Comparison of ENCODE assay signal across 13 cellular contexts in genomic region chr3:141544697-141545096, GRCh38. TPM values are rescaled to one million over a fixed set of nuclear protein-coding genes. Genes with fewer than 3 reads are reported as not detected.
DNase-seq lines count a peak whose midpoint lies in the region; TF ChIP-seq lines count a peak whose summit lies in the region.
"Had no signal": no experiment of that assay in that cellular context is flagged by ENCODE, and none has a peak within 500 bp of the region (broad histone marks: within the 10 kb centered on the region; RNA-seq: fewer than 3 reads in every experiment).

No MANE protein-coding gene starts in this region.

- H2BK5ac ChIP-seq in mesenchymal stem cell (ENCODE audit: low read depth, low read length, poor library complexity, severe bottlenecking), result no peak overlapping the region

- H4K91ac ChIP-seq in mesenchymal stem cell (ENCODE audit: low read length), result no peak overlapping the region

- H3K36me3 ChIP-seq in mesenchymal stem cell (ENCODE audit: control insufficient read depth in 1 of 2, insufficient read depth in 2 of 2, low read depth in 1 of 2, low read length in 2 of 2) (peaks cover 3 to 88% of the 10 kb centered on the region in 2 experiments), hepatocyte (replicated peaks; ENCODE audit: insufficient read depth, low read depth) (no peaks in the 10 kb centered on the region)
- H3K36me3 ChIP-seq: prostate gland had no signal

- H3K4me3 ChIP-seq in mesenchymal stem cell (ENCODE audit: insufficient read depth in 1 of 2, low read depth in 1 of 2, low read length in 2 of 2) (no peak overlapping the region), hepatocyte (no peak overlapping the region)
- H3K4me3 ChIP-seq: prostate gland, SJCRH30, testis had no signal

- peak; percentile 74 for DNase-seq in activated CD4-positive, alpha-beta T cell treated with anti-CD3 and anti-CD28 coated beads, Interleukin-2, amount 10 ng/mL, durations not matched to agents 24 days and 14 days
- DNase-seq in activated CD4-positive, alpha-beta T cell treated with anti-CD3 and anti-CD28 coated beads for 1 hour, result no peak
- DNase-seq in KBM-7 (peak; percentile 29), mesenchymal stem cell (peak; percentile 58), amniotic stem cell (lab: John Stamatoyannopoulos, UW) (no peak), HFFc6 (no peak), hepatocyte (ENCODE audit: low spot score) (no peak)
- no peak for DNase-seq in activated T-helper 2 cell treated with anti-CD3 and anti-CD28 coated beads, Interferon-gamma antibody, Interleukin-2, Interleukin-4, amounts not matched to agents 10 μg/mL and 5 μg/mL and 100 μg/mL, durations not matched to agents 14 hours and 24 hours and 36 hours (ENCODE audit: low spot score)
- DNase-seq: activated CD4-positive, CD25-positive, alpha-beta regulatory T cell treated with anti-CD3 and anti-CD28 coated beads, Interleukin-2, amount 50 U/mL, for 72 hours; NCI-H526 treated with DMSO at 0.1 percent for 48 hours; SJCRH30; testis had no signal

- H3K4me1 ChIP-seq in mesenchymal stem cell (ENCODE audit: control insufficient read depth, insufficient read depth, low read depth, low read length) (no peaks in the 10 kb centered on the region), hepatocyte (ENCODE audit: insufficient read depth) (no peaks in the 10 kb centered on the region)
- H3K4me1 ChIP-seq: prostate gland, SJCRH30, testis had no signal

- H3K9me3 ChIP-seq in mesenchymal stem cell (ENCODE audit: control insufficient read depth, low read length) (peaks cover 52% of the 10 kb centered on the region), hepatocyte (ENCODE audit: low read depth) (peaks cover 19% of the 10 kb centered on the region)
- H3K9me3 ChIP-seq: prostate gland, testis had no signal

- H3K27ac ChIP-seq in mesenchymal stem cell (ENCODE audit: low read length, poor library complexity, severe bottlenecking) (no peak overlapping the region), hepatocyte (no peak overlapping the region)
- H3K27ac ChIP-seq: prostate gland, SJCRH30, testis had no signal

- no peaks in the 10 kb centered on the region for H3K9me2 ChIP-seq in hepatocyte (replicated peaks; ENCODE audit: insufficient read depth)

- 98% methylated on average over 6 of the region's 6 CpGs for WGBS in mesenchymal stem cell
- 97% methylated on average over 6 of the region's 6 CpGs for WGBS in hepatocyte (ENCODE audit: low lambda C conversion rate, missing lambda C conversion rate)

- H3K4ac ChIP-seq in mesenchymal stem cell (ENCODE audit: low read depth in 1 of 2, low read length in 2 of 2), result no peak overlapping the region

- no peak overlapping the region for H4K8ac ChIP-seq in mesenchymal stem cell (ENCODE audit: low read length)

- H3K4me3 Mint-ChIP-seq in activated CD4-positive, alpha-beta T cell treated with anti-CD3 and anti-CD28 coated beads, Interleukin-2, amount 10 ng/mL, durations not matched to agents 24 days and 14 days, result peak overlapping the region; percentile 45
- H3K4me3 Mint-ChIP-seq in activated T-helper 2 cell treated with anti-CD3 and anti-CD28 coated beads, Interferon-gamma antibody, Interleukin-2, Interleukin-4, amounts not matched to agents 10 μg/mL and 5 μg/mL and 100 μg/mL, durations not matched to agents 14 hours and 24 hours and 36 hours (ENCODE audit: low read depth), result no peak overlapping the region
- H3K4me3 Mint-ChIP-seq in HFFc6, result no peak overlapping the region

- no peak overlapping the region for H3K9ac ChIP-seq in mesenchymal stem cell (ENCODE audit: low read length)

- H3K23ac ChIP-seq in mesenchymal stem cell (ENCODE audit: low read length in 2 of 2), result no peak overlapping the region

- no peak overlapping the region for H2BK120ac ChIP-seq in mesenchymal stem cell (ENCODE audit: low read depth, low read length)

- no peak overlapping the region for H2BK15ac ChIP-seq in mesenchymal stem cell (ENCODE audit: low read depth, poor library complexity, severe bottlenecking)

- peaks cover 31% of the 10 kb centered on the region for H3K9me3 Mint-ChIP-seq in activated CD4-positive, alpha-beta T cell treated with anti-CD3 and anti-CD28 coated beads, Interleukin-2, amount 10 ng/mL, durations not matched to agents 24 days and 14 days
- H3K9me3 Mint-ChIP-seq in activated T-helper 2 cell treated with anti-CD3 and anti-CD28 coated beads, Interferon-gamma antibody, Interleukin-2, Interleukin-4, amounts not matched to agents 10 μg/mL and 5 μg/mL and 100 μg/mL, durations not matched to agents 14 hours and 24 hours and 36 hours, result peaks cover 65% of the 10 kb centered on the region
- H3K9me3 Mint-ChIP-seq in HFFc6, result peaks cover 53% of the 10 kb centered on the region

- in situ Hi-C loops in KBM-7 (cut with MboI; ENCODE audit: low pct_unique_long_range_greater_than_20kb, low sequenced_read_pairs), result no loop called here

- H3K27me3 ChIP-seq in mesenchymal stem cell (ENCODE audit: control insufficient read depth in 1 of 2, insufficient read depth in 1 of 2, low read length in 2 of 2), result no peaks in the 10 kb centered on the region
- no peaks in the 10 kb centered on the region for H3K27me3 ChIP-seq in hepatocyte
- H3K27me3 ChIP-seq: SJCRH30, testis had no signal

- no peaks in the 10 kb centered on the region for H3K27me3 Mint-ChIP-seq in activated CD4-positive, alpha-beta T cell treated with anti-CD3 and anti-CD28 coated beads, Interleukin-2, amount 10 ng/mL, durations not matched to agents 24 days and 14 days
- H3K27me3 Mint-ChIP-seq in activated T-helper 2 cell treated with anti-CD3 and anti-CD28 coated beads, Interferon-gamma antibody, Interleukin-2, Interleukin-4, amounts not matched to agents 10 μg/mL and 5 μg/mL and 100 μg/mL, durations not matched to agents 14 hours and 24 hours and 36 hours (ENCODE audit: low read depth), result no peaks in the 10 kb centered on the region
- no peaks in the 10 kb centered on the region; the same call in 1 of the 2 replicates for H3K27me3 Mint-ChIP-seq in HFFc6 (ENCODE audit: insufficient read depth)

- intact Hi-C loops in activated CD4-positive, alpha-beta T cell treated with anti-CD3 and anti-CD28 coated beads, Interleukin-2, amount 10 ng/mL, durations not matched to agents 24 days and 14 days (cut with micrococcal nuclease), result no loop called here
- intact Hi-C loops in activated T-helper 2 cell treated with anti-CD3 and anti-CD28 coated beads, Interferon-gamma antibody, Interleukin-2, Interleukin-4, amounts not matched to agents 10 μg/mL and 5 μg/mL and 100 μg/mL, durations not matched to agents 14 hours and 24 hours and 36 hours (cut with micrococcal nuclease), result no loop called here

- H3K18ac ChIP-seq in mesenchymal stem cell (ENCODE audit: low read depth in 1 of 2, low read length in 2 of 2), result no peak overlapping the region

- no peaks in the 10 kb centered on the region for H4K20me1 ChIP-seq in hepatocyte (ENCODE audit: insufficient read depth, poor library complexity, severe bottlenecking)

- H3K14ac ChIP-seq in mesenchymal stem cell (ENCODE audit: low read length in 2 of 2), result no peak overlapping the region

- TF ChIP-seq CTCF in HFFc6 (IDR thresholded peaks at IDR 0.05) (no peak), hepatocyte (IDR thresholded peaks at IDR 0.05; ENCODE audit: poor library complexity) (no peak)

- H3K4me1 Mint-ChIP-seq in activated CD4-positive, alpha-beta T cell treated with anti-CD3 and anti-CD28 coated beads, Interleukin-2, amount 10 ng/mL, durations not matched to agents 24 days and 14 days, result peaks cover 36% of the 10 kb centered on the region
- peaks cover 50% of the 10 kb centered on the region for H3K4me1 Mint-ChIP-seq in activated T-helper 2 cell treated with anti-CD3 and anti-CD28 coated beads, Interferon-gamma antibody, Interleukin-2, Interleukin-4, amounts not matched to agents 10 μg/mL and 5 μg/mL and 100 μg/mL, durations not matched to agents 14 hours and 24 hours and 36 hours (ENCODE audit: low read depth)
- peaks cover 40% of the 10 kb centered on the region for H3K4me1 Mint-ChIP-seq in HFFc6 (ENCODE audit: low read depth)

- no peak overlapping the region for H2BK12ac ChIP-seq in mesenchymal stem cell (ENCODE audit: low read length in 2 of 2)

- H3K4me2 ChIP-seq in mesenchymal stem cell (ENCODE audit: low read length, poor library complexity, severe bottlenecking) (no peak overlapping the region), hepatocyte (no peak overlapping the region)

- H2AK5ac ChIP-seq in mesenchymal stem cell (ENCODE audit: low read length, severe bottlenecking), result no peak overlapping the region

- peaks cover 13% of the 10 kb centered on the region for H3K79me1 ChIP-seq in mesenchymal stem cell (replicated peaks; ENCODE audit: low read length, poor library complexity, severe bottlenecking)

- peaks cover 84% of the 10 kb centered on the region for H3K36me3 Mint-ChIP-seq in activated CD4-positive, alpha-beta T cell treated with anti-CD3 and anti-CD28 coated beads, Interleukin-2, amount 10 ng/mL, durations not matched to agents 24 days and 14 days (ENCODE audit: low read depth)
- peaks cover 92% of the 10 kb centered on the region for H3K36me3 Mint-ChIP-seq in activated T-helper 2 cell treated with anti-CD3 and anti-CD28 coated beads, Interferon-gamma antibody, Interleukin-2, Interleukin-4, amounts not matched to agents 10 μg/mL and 5 μg/mL and 100 μg/mL, durations not matched to agents 14 hours and 24 hours and 36 hours (ENCODE audit: low read depth)
- peaks cover 78% of the 10 kb centered on the region for H3K36me3 Mint-ChIP-seq in HFFc6 (ENCODE audit: low read depth)

- H2AFZ ChIP-seq in mesenchymal stem cell (ENCODE audit: low read depth, low read length), result no peak overlapping the region
- H2AFZ ChIP-seq in hepatocyte, result no peak overlapping the region

- H3K27ac Mint-ChIP-seq in activated CD4-positive, alpha-beta T cell treated with anti-CD3 and anti-CD28 coated beads, Interleukin-2, amount 10 ng/mL, durations not matched to agents 24 days and 14 days, result peak overlapping the region; percentile 49
- H3K27ac Mint-ChIP-seq in activated T-helper 2 cell treated with anti-CD3 and anti-CD28 coated beads, Interferon-gamma antibody, Interleukin-2, Interleukin-4, amounts not matched to agents 10 μg/mL and 5 μg/mL and 100 μg/mL, durations not matched to agents 14 hours and 24 hours and 36 hours, result peak overlapping the region; percentile 28
- no peak overlapping the region for H3K27ac Mint-ChIP-seq in HFFc6

- no peaks in the 10 kb centered on the region for H3K79me2 ChIP-seq in hepatocyte

RNA-seq across cellular contexts. Expression of gene RASA2, which starts 57.9 kb away (rescaled TPM):
- total RNA-seq in activated CD4-positive, alpha-beta T cell treated with anti-CD3 and anti-CD28 coated beads, Interleukin-2, amount 10 ng/mL, durations not matched to agents 24 days and 14 days, result 28.0 and 30.2 TPM in 2 replicates
- 30.0 and 34.5 TPM in 2 replicates for total RNA-seq in activated T-helper 2 cell treated with anti-CD3 and anti-CD28 coated beads, Interferon-gamma antibody, Interleukin-2, Interleukin-4, amounts not matched to agents 10 μg/mL and 5 μg/mL and 100 μg/mL, durations not matched to agents 14 hours and 24 hours and 36 hours
- polyA plus RNA-seq in mesenchymal stem cell (2013, experiment 1 of 2), result 3.9 TPM
- polyA plus RNA-seq in mesenchymal stem cell (2013, experiment 2 of 2), result 4.1 TPM
- total RNA-seq in HFFc6 (2021; fragmentation: NEBNext Ultra II Directional; extraction: Animal tissue kit (Norgen Biotek cat#: 25700)), result 10 to 100 TPM; 12.6 to 17.7 (median 14.5) TPM
- 12.6 and 13.2 TPM in 2 replicates for total RNA-seq in hepatocyte
- polyA plus RNA-seq in hepatocyte, result 6.2 TPM in 2 replicates

Comparison
In these comparisons a context has a peak if more than half of its experiments do, and no peak if none do; other contexts are left out.
1. DNase-seq: peak in activated CD4-positive, alpha-beta T cell treated with anti-CD3 and anti-CD28 coated beads, Interleukin-2, amount 10 ng/mL, durations not matched to agents 24 days and 14 days (single experiment), KBM-7 (single experiment) and mesenchymal stem cell (single experiment); none in activated CD4-positive, alpha-beta T cell treated with anti-CD3 and anti-CD28 coated beads for 1 hour (single experiment), activated T-helper 2 cell treated with anti-CD3 and anti-CD28 coated beads, Interferon-gamma antibody, Interleukin-2, Interleukin-4, amounts not matched to agents 10 μg/mL and 5 μg/mL and 100 μg/mL, durations not matched to agents 14 hours and 24 hours and 36 hours (single experiment), amniotic stem cell (single experiment), HFFc6 (single experiment) and hepatocyte (single experiment).